1 cellular context compared by ENCODE assay signal in the genomic region with DNA sequence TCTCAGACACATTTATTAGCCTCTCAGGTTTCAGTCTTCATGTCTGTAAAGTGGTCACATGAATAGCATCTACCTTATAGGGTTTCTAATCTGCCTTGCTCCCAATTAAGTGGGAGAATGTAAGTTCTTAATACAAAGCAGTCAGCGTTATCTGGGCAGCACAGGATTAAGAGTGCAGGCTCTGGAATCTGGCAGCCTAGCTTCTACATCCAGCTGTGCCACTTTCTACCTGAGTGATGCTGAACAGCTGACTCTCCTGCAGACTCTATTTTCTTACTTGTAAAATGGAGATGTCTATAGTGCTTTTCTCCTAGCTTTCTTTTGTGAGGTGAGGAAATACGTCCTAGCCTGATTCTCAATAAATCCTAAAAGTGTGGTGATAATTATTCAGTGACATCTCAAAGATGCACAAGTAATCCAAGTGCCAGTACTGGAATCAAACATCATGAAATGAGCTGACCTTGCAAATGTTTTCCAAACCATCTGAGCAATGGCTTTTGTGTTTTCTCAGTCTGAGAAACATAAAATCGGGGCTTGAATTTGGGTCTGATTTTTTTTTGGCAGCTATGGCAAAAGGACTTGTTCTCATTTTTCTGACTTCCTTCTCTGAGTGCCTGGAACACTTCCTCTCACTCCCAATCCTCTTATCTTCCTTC.
A peak's percentile ranks its signal among the peaks of the same experiment; 100 is the strongest.
TF ChIP-seq lines count a peak whose summit lies in the region.

No MANE protein-coding gene starts in this region.

TF ChIP-seq in IMR-90, 13 proteins besides CTCF, POLR2A, EP300 and RAD21:
- TF ChIP-seq MXI1 (IDR thresholded peaks at IDR 0.05; ENCODE audit: borderline replicate concordance, low read depth, low read length) (no peak), MAZ (IDR thresholded peaks at IDR 0.05; ENCODE audit: borderline replicate concordance, low read depth, low read length) (no peak), RCOR1 (IDR thresholded peaks at IDR 0.05; ENCODE audit: insufficient replicate concordance, low read length) (no peak), BHLHE40 (IDR thresholded peaks at IDR 0.05; ENCODE audit: low read depth, low read length) (no peak), MAFK (IDR thresholded peaks at IDR 0.05; ENCODE audit: low read depth, low read length) (peak; percentile 86), SMC3 (IDR thresholded peaks at IDR 0.05; ENCODE audit: low read depth, low read length) (no peak), RFX5 (IDR thresholded peaks at IDR 0.05; ENCODE audit: low read depth, low read length) (no peak)
- TF ChIP-seq, protein P1, sequence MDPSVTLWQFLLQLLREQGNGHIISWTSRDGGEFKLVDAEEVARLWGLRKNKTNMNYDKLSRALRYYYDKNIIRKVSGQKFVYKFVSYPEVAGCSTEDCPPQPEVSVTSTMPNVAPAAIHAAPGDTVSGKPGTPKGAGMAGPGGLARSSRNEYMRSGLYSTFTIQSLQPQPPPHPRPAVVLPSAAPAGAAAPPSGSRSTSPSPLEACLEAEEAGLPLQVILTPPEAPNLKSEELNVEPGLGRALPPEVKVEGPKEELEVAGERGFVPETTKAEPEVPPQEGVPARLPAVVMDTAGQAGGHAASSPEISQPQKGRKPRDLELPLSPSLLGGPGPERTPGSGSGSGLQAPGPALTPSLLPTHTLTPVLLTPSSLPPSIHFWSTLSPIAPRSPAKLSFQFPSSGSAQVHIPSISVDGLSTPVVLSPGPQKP (IDR thresholded peaks at IDR 0.05; ENCODE audit: borderline replicate concordance, low read depth, low read length): no peak
